Comparison of ENCODE assay signal across 31 cellular contexts in the genomic region with DNA sequence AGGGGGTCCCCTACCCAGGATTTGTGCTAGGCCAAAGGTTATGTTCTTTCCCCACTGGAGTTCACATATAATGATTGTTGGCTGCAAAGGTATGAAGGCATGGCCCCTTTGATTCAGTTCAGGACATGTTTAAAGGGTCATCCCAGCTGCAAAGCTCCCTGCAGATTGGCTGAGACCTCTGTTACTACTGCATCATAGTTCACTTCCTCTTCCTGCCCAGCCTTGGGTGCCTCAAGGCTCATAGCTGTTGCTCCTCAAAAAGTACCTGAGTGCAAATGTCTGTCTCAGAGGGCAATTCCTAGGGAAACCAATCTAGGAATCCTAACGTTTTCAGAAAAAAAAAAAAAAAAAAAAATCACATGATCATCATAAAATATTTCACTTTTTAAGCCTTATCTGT.
"Had no signal": no experiment of that assay in that cellular context is flagged by ENCODE, and none has a peak within 500 bp of the region (broad histone marks: within the 10 kb centered on the region; RNA-seq: fewer than 3 reads in every experiment).

No MANE protein-coding gene starts in this region.

- H3K79me2 ChIP-seq: hepatocyte had no signal

- H3K27me3 ChIP-seq: ascending aorta, breast epithelium, cardiac muscle cell, colonic mucosa, esophagus squamous epithelium, gastroesophageal sphincter, heart right ventricle, hepatocyte had no signal

- H2AFZ ChIP-seq: hepatocyte had no signal

- H3K36me3 ChIP-seq: ascending aorta, breast epithelium, cardiac muscle cell, colonic mucosa, esophagus squamous epithelium, gastroesophageal sphincter, heart right ventricle had no signal

- H3K9me3 ChIP-seq: ascending aorta, breast epithelium, colonic mucosa, esophagus squamous epithelium, gastroesophageal sphincter, heart right ventricle had no signal

- H3K4me1 ChIP-seq: ascending aorta, breast epithelium, colonic mucosa, esophagus squamous epithelium, gastroesophageal sphincter, heart right ventricle had no signal

- H3K4me3 ChIP-seq: ascending aorta, breast epithelium, cardiac muscle cell, colonic mucosa, esophagus squamous epithelium, gastroesophageal sphincter, heart right ventricle, hepatocyte had no signal

- H3K27ac ChIP-seq: ascending aorta, breast epithelium, cardiac muscle cell, colonic mucosa, esophagus squamous epithelium, gastroesophageal sphincter, heart right ventricle, hepatocyte, VCaP had no signal

- ATAC-seq: activated naive CD4-positive, alpha-beta T cell treated with anti-CD3 and anti-CD28 coated beads, Interleukin-2, amount 50 U/mL, for 72 hours; activated T-cell treated with anti-CD3 and anti-CD28 coated beads, Interleukin-2, amount 50 U/mL, for 72 hours; effector memory CD8-positive, alpha-beta T cell; gastroesophageal sphincter; heart right ventricle; WTC11 had no signal

- DNase-seq: activated CD4-positive, alpha-beta memory T cell treated with anti-CD3 and anti-CD28 coated beads, Interleukin-2, amount 10 ng/mL, durations not matched to agents 7 days and 5 days; activated CD4-positive, alpha-beta T cell treated with anti-CD3 and anti-CD28 coated beads for 1 hour; activated CD4-positive, alpha-beta T cell treated with anti-CD3 and anti-CD28 coated beads for 4 hours; activated CD4-positive, alpha-beta T cell treated with anti-CD3 and anti-CD28 coated beads, Interleukin-2, amount 10 ng/mL, durations not matched to agents 7 days and 5 days; activated CD4-positive, alpha-beta T cell treated with anti-CD3 and anti-CD28 coated beads, Interleukin-2, amount 50 U/mL, for 4 hours; activated CD8-positive, alpha-beta memory T cell treated with anti-CD3 and anti-CD28 coated beads, Interleukin-2, amount 50 U/mL, for 48 hours; activated gamma-delta T cell; activated naive CD4-positive, alpha-beta T cell; activated naive CD4-positive, alpha-beta T cell treated with anti-CD3 and anti-CD28 coated beads, Interleukin-2, amount 10 ng/mL, durations not matched to agents 7 days and 5 days; activated naive CD8-positive, alpha-beta T cell treated with anti-CD3 and anti-CD28 coated beads, Interleukin-2, amount 10 ng/mL, durations not matched to agents 7 days and 5 days; activated T-cell treated with anti-CD3 and anti-CD28 coated beads for 4 hours; activated T-cell treated with anti-CD3 and anti-CD28 coated beads, Interleukin-2, amount 50 U/mL, for 24 hours; activated T-cell treated with anti-CD3 and anti-CD28 coated beads, Interleukin-2, amount 50 U/mL, for 72 hours; central memory CD4-positive, alpha-beta T cell; cerebellar nuclear complex; colonic mucosa; effector memory CD8-positive, alpha-beta T cell; erythroblast; esophagus squamous epithelium; foreskin melanocyte; heart right ventricle; T1000 had no signal

- H3K4me2 ChIP-seq: hepatocyte had no signal

- FAIRE-seq: TTC549 had no signal
